ENCODE assay signal across 16 cellular contexts in the genomic region with DNA sequence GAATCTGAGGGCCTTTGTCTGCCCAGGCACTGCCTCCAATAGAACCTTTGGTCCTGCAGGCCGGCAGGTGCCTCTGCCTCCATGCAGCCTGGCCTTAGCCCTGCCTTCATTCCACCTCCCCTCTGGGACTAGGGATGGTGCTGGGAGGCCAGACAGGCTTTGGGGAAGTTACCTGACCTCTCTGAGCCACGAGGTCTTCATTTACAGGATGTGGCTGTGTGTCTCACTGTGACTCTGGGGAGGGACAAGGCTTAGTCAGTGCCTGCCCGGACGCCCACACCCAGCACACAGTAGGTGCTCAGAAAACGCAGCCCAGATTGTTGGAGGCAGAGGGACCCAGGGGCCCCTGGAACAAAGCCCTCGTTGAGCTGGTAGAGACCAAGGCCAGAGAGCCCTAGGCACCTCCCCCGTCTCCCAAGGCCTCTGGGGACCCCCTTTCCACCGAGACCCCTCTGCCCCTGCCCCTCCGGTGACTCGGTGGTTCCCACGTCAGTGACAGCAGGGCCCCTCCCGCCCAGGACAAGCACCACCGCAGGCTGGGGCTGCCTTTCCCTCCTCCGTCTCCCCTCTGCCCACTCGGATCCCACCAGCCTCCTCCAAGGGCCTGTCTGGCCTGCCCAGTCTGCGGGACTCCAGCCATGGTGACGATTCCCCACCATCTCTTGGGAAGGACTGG. TPM values are rescaled to one million over a fixed set of nuclear protein-coding genes. Genes with fewer than 3 reads are reported as not detected.
DNase-seq lines count a peak whose midpoint lies in the region; ATAC-seq, FAIRE-seq and TF ChIP-seq lines count a peak whose summit lies in the region.
"Had no signal": no experiment of that assay in that cellular context is flagged by ENCODE, and none has a peak within 500 bp of the region (broad histone marks: within the 10 kb centered on the region; RNA-seq: fewer than 3 reads in every experiment).

No MANE protein-coding gene starts in this region.

- H2AFZ ChIP-seq in K562 (ENCODE audit: low read depth, low read length) (peak overlapping the region; percentile 61), neural progenitor cell (replicated peaks) (no peak overlapping the region)
- H2AFZ ChIP-seq: hepatocyte had no signal

- no peak for TF ChIP-seq RAD21 in K562 (CRISPR knock-in tag; conservative IDR thresholded peaks at IDR 0.05 in 1 of 2, IDR thresholded peaks at IDR 0.05 in 1 of 2)

- POLR2A ChIA-PET in K562 (lab: Yijun Ruan, JAX) = no interaction called here

- intact Hi-C loops in K562 (cut with micrococcal nuclease) = no loop called here

- H3K9ac ChIP-seq in K562 (ENCODE audit: insufficient read depth in 1 of 2, low read depth in 2 of 2, low read length in 2 of 2) (peak overlapping the region in 1 of 2 experiments; percentile 61; a peak in 2 of 4 replicates), neural progenitor cell (no peak overlapping the region)

- H3K4me1 Mint-ChIP-seq in neural progenitor cell = peaks cover 34% of the 10 kb centered on the region
- peaks cover 11% of the 10 kb centered on the region for H3K4me1 Mint-ChIP-seq in activated naive CD8-positive, alpha-beta T cell treated with anti-CD3 and anti-CD28 coated beads, Interleukin-2, amount 50 U/mL, for 24 hours

- BruUV-seq in K562 (replicated peaks; lab: Mats Ljungman, UMichigan) = no TSS peak

- FAIRE-seq in K562 (lab: Jason Lieb, UNC) = no peak

- no peak for TF ChIP-seq EP300 in K562 (IDR thresholded peaks at IDR 0.05; ENCODE audit: low read length)

- no peaks in the 10 kb centered on the region for H3K36me3 Mint-ChIP-seq in neural progenitor cell
- no peaks in the 10 kb centered on the region for H3K36me3 Mint-ChIP-seq in activated naive CD8-positive, alpha-beta T cell treated with anti-CD3 and anti-CD28 coated beads, Interleukin-2, amount 50 U/mL, for 24 hours (ENCODE audit: low read depth)
- H3K36me3 Mint-ChIP-seq: activated naive CD4-positive, alpha-beta T cell treated with anti-CD3 and anti-CD28 coated beads, Interleukin-2, amount 50 U/mL, for 24 hours had no signal

- no peak overlapping the region for H3K4me3 Mint-ChIP-seq in neural progenitor cell
- H3K4me3 Mint-ChIP-seq in activated naive CD8-positive, alpha-beta T cell treated with anti-CD3 and anti-CD28 coated beads, Interleukin-2, amount 50 U/mL, for 24 hours = no peak overlapping the region
- H3K4me3 Mint-ChIP-seq: activated naive CD4-positive, alpha-beta T cell treated with anti-CD3 and anti-CD28 coated beads, Interleukin-2, amount 50 U/mL, for 24 hours; central memory CD8-positive, alpha-beta T cell had no signal

- no peaks in the 10 kb centered on the region for H3K9me3 Mint-ChIP-seq in neural progenitor cell
- H3K9me3 Mint-ChIP-seq in activated naive CD8-positive, alpha-beta T cell treated with anti-CD3 and anti-CD28 coated beads, Interleukin-2, amount 50 U/mL, for 24 hours = no peaks in the 10 kb centered on the region
- H3K9me3 Mint-ChIP-seq: activated naive CD4-positive, alpha-beta T cell treated with anti-CD3 and anti-CD28 coated beads, Interleukin-2, amount 50 U/mL, for 24 hours; central memory CD8-positive, alpha-beta T cell had no signal

- 39% methylated on average over 11 of the region's 17 CpGs for WGBS in K562 (ENCODE audit: insufficient coverage, low coverage, missing lambda C conversion rate)

- H4K20me1 ChIP-seq in K562 (replicated peaks; ENCODE audit: control insufficient read depth, insufficient read depth, low read length) (0 out of 2 replicates have a peak, but pooled peaks cover 6% of the 10 kb centered on the region), neural progenitor cell (ENCODE audit: low read depth) (no peaks in the 10 kb centered on the region)

- H3K36me3 ChIP-seq in K562 (ENCODE audit: control insufficient read depth, insufficient read depth, low read length) (no peaks in the 10 kb centered on the region), neural progenitor cell (no peaks in the 10 kb centered on the region)
- H3K36me3 ChIP-seq: suprapubic skin had no signal

- H3F3A ChIP-seq in neural progenitor cell (ENCODE audit: low read depth) = no peaks in the 10 kb centered on the region

- TF ChIP-seq CTCF in K562 (IDR thresholded peaks at IDR 0.05 in 2 of 3, conservative IDR thresholded peaks at IDR 0.05 in 1 of 3; ENCODE audit: insufficient read depth in 2 of 3, low read depth in 1 of 3, low read length in 3 of 3) = no peak
- TF ChIP-seq CTCF in neural progenitor cell (IDR thresholded peaks at IDR 0.05) = no peak

- H3K4me2 ChIP-seq in K562 (ENCODE audit: insufficient read depth, low read length) (peak overlapping the region; percentile 33; the same call in 1 of the 2 replicates), neural progenitor cell (no peak overlapping the region)
- H3K4me2 ChIP-seq: hepatocyte had no signal

- peak overlapping the region; percentile 20; the same call in 1 of the 2 replicates for H3K4me3 ChIP-seq in K562
- no peak overlapping the region for H3K4me3 ChIP-seq in neural progenitor cell
- H3K4me3 ChIP-seq: hepatocyte, suprapubic skin had no signal

- peak overlapping the region; percentile 77 for H3K27ac Mint-ChIP-seq in neural progenitor cell
- no peak overlapping the region for H3K27ac Mint-ChIP-seq in activated naive CD8-positive, alpha-beta T cell treated with anti-CD3 and anti-CD28 coated beads, Interleukin-2, amount 50 U/mL, for 24 hours
- H3K27ac Mint-ChIP-seq: activated naive CD4-positive, alpha-beta T cell treated with anti-CD3 and anti-CD28 coated beads, Interleukin-2, amount 50 U/mL, for 24 hours had no signal

- H3K27me3 ChIP-seq in K562 (ENCODE audit: control insufficient read depth in 2 of 2, insufficient read depth in 2 of 2, low read length in 2 of 2) = no peaks in the 10 kb centered on the region
- H3K27me3 ChIP-seq in neural progenitor cell = no peaks in the 10 kb centered on the region
- H3K27me3 ChIP-seq: hepatocyte, suprapubic skin had no signal

- no peaks in the 10 kb centered on the region for H3K9me1 ChIP-seq in K562 (ENCODE audit: control insufficient read depth, insufficient read depth, low read length)

- in situ Hi-C loops in K562 (cut with MboI) = no loop called here

- H3K27ac ChIP-seq in K562 (ENCODE audit: extremely low read depth, low read depth, low read length) (peak overlapping the region; percentile 48; the same call in 2 of the 3 replicates), neural progenitor cell (no peak overlapping the region)
- H3K27ac ChIP-seq: hepatocyte, suprapubic skin had no signal

- ATAC-seq in K562 (peak; percentile 52), HG03378 (IDR thresholded peaks at IDR 0.05; ENCODE audit: unreplicated experiment) (no peak)
- ATAC-seq in activated naive CD8-positive, alpha-beta T cell treated with anti-CD3 and anti-CD28 coated beads, Interleukin-2, amount 50 U/mL, for 24 hours = no peak

- H3K27me3 Mint-ChIP-seq in neural progenitor cell (ENCODE audit: insufficient read depth, low read depth) = peaks cover 9% of the 10 kb centered on the region
- no peaks in the 10 kb centered on the region for H3K27me3 Mint-ChIP-seq in activated naive CD8-positive, alpha-beta T cell treated with anti-CD3 and anti-CD28 coated beads, Interleukin-2, amount 50 U/mL, for 24 hours
- H3K27me3 Mint-ChIP-seq: activated naive CD4-positive, alpha-beta T cell treated with anti-CD3 and anti-CD28 coated beads, Interleukin-2, amount 50 U/mL, for 24 hours; central memory CD8-positive, alpha-beta T cell had no signal

- H3K79me2 ChIP-seq in K562 (ENCODE audit: control insufficient read depth, insufficient read depth, low read length) = no peaks in the 10 kb centered on the region
- H3K79me2 ChIP-seq in neural progenitor cell (ENCODE audit: low read depth) = no peaks in the 10 kb centered on the region
- H3K79me2 ChIP-seq: hepatocyte had no signal

- TF ChIP-seq POLR2A in K562 (conservative IDR thresholded peaks at IDR 0.05) = no peak

- H3K9me3 ChIP-seq in K562 (replicated peaks; ENCODE audit: control insufficient read depth, insufficient read depth, low read depth, low read length) (no peaks in the 10 kb centered on the region), neural progenitor cell (ENCODE audit: low read depth) (no peaks in the 10 kb centered on the region)
- H3K9me3 ChIP-seq: suprapubic skin had no signal

- CTCF ChIA-PET in K562 (lab: Yijun Ruan, JAX; ENCODE audit: low intra/inter-chr PET ratio) = interaction anchor here (0.6 to 2.0 kb wide), 2 partner anchors 47 to 127 kb away, joined by 3 to 6 read pairs; no protein-coding TSS in a partner anchor

- peak; percentile 14 for DNase-seq in EL
- DNase-seq in M059J (ENCODE audit: low read depth) = peak; percentile 38
- DNase-seq in K562 (ENCODE audit: extremely low read depth in 1 of 4, low spot score in 3 of 4) = peak in 1 of 4 experiments; percentile 49
- no peak for DNase-seq in neural progenitor cell (ENCODE audit: low spot score)
- no peak for DNase-seq in cerebellar cortex (ENCODE audit: low spot score)
- no peak for DNase-seq in activated naive CD8-positive, alpha-beta T cell treated with anti-CD3 and anti-CD28 coated beads, Interleukin-2, amount 50 U/mL, for 24 hours
- no peak for DNase-seq in SIG-M5 (lab: John Stamatoyannopoulos, UW)
- DNase-seq: Calu3, erythroblast, NCI-H1694, SHP77 treated with DMSO at 0.1 percent for 48 hours had no signal

- H3K4me1 ChIP-seq in K562 (replicated peaks in 1 of 2; ENCODE audit: control insufficient read depth in 2 of 2, insufficient read depth in 2 of 2, low read length in 2 of 2) = peaks cover 23 to 72% of the 10 kb centered on the region in 2 experiments; a peak in 4 of 5 replicates
- H3K4me1 ChIP-seq in neural progenitor cell = peaks cover 13% of the 10 kb centered on the region

TF ChIP-seq in K562, 482 proteins besides CTCF, POLR2A, EP300 and RAD21 (continues in another document):
- no peak for TF ChIP-seq NFATC3 (IDR thresholded peaks at IDR 0.05)

RNA-seq across cellular contexts. Expression of a gene that starts 46.9 kb away (rescaled TPM):
- 18.0 and 20.9 TPM in 2 replicates for total RNA-seq in M059J (2014; rRNA removed; shearing (Covaris generic))
- total RNA-seq in K562 (2011; cell fraction: chromatin; rRNA removed; ENCODE audit: low replicate concordance) = 149 and 838 TPM in 2 replicates
- 1,169 and 1,462 TPM in 2 replicates for total RNA-seq in K562 (2011; cell fraction: nucleolus; rRNA removed)
- total RNA-seq in K562 (2011; cell fraction: nucleoplasm; rRNA removed) = 493 and 520 TPM in 2 replicates
- total RNA-seq in K562 (2014; rRNA removed) = 217 and 294 TPM in 2 replicates
- total RNA-seq in K562 (2014; rRNA removed; fragmentation: Illumina TruSeq; extraction: Trizol) = 6.6 and 10.2 TPM in 2 replicates
- total RNA-seq in K562 (2015; rRNA removed; fragmentation: Illumina TruSeq; extraction: Trizol) = 55.3 and 55.5 TPM in 2 replicates
- 213 and 225 TPM in 2 replicates for total RNA-seq in K562 (2021)
- polyA plus RNA-seq in K562 (2011; rRNA removed) = 220 and 305 TPM in 2 replicates
- 390 and 1,175 TPM in 2 replicates for polyA plus RNA-seq in K562 (2011; cell fraction: cytosol; rRNA removed)
- polyA plus RNA-seq in K562 (2011; cell fraction: nucleus; rRNA removed) = 1,734 and 4,262 TPM in 2 replicates
- 148 and 194 TPM in 2 replicates for polyA plus RNA-seq in K562 (2012)
- 16.3 and 110 TPM in 2 replicates for polyA plus RNA-seq in K562 (2014; fragmentation: Illumina TruSeq; extraction: Trizol)
- polyA plus RNA-seq in K562 (2014; fragmentation: Nextera tagmentation; extraction: Ambion mirVana) = 10 to 100 TPM in 1 of 2 experiments, 1 to 10 TPM in 1; 1.5 to 10.9 TPM
- 286 and 294 TPM in 2 replicates for polyA plus RNA-seq in K562 (2014; rRNA removed)
- 33.5 and 52.0 TPM in 2 replicates for polyA minus RNA-seq in K562 (2011; rRNA and poly(A)+ RNA removed)
- 222 and 294 TPM in 2 replicates for polyA minus RNA-seq in K562 (2011; cell fraction: cytosol; rRNA and poly(A)+ RNA removed)
- 630 and 998 TPM in 2 replicates for polyA minus RNA-seq in K562 (2011; cell fraction: nucleus; rRNA and poly(A)+ RNA removed)
- total RNA-seq in neural progenitor cell (ENCODE audit: low replicate concordance) = 16.5 and 47.4 TPM in 2 replicates

Comparison
In these comparisons a context has a peak if more than half of its experiments do, and no peak if none do; other contexts are left out.
1. DNase-seq: peak in EL (single experiment) and M059J (single experiment); none in neural progenitor cell (single experiment), cerebellar cortex (single experiment), activated naive CD8-positive, alpha-beta T cell treated with anti-CD3 and anti-CD28 coated beads, Interleukin-2, amount 50 U/mL, for 24 hours (single experiment) and SIG-M5 (single experiment).